22 cellular contexts compared by ENCODE assay signal in genomic region chr10:93548376-93549071, GRCh38. TPM values are rescaled to one million over a fixed set of nuclear protein-coding genes. Genes with fewer than 3 reads are reported as not detected.
A peak's percentile ranks its signal among the peaks of the same experiment; 100 is the strongest.
DNase-seq lines count a peak whose midpoint lies in the region; TF ChIP-seq lines count a peak whose summit lies in the region.
"Had no signal": no experiment of that assay in that cellular context is flagged by ENCODE, and none has a peak within 500 bp of the region (broad histone marks: within the 10 kb centered on the region; RNA-seq: fewer than 3 reads in every experiment).

No MANE protein-coding gene starts in this region.

- H3K36me3 ChIP-seq in mesenchymal stem cell (ENCODE audit: control insufficient read depth in 1 of 2, insufficient read depth in 2 of 2, low read depth in 1 of 2, low read length in 2 of 2) = no peaks in the 10 kb centered on the region

- H3K36me3 Mint-ChIP-seq in activated CD4-positive, alpha-beta memory T cell treated with anti-CD3 and anti-CD28 coated beads for 36 hours = no peaks in the 10 kb centered on the region
- H3K36me3 Mint-ChIP-seq: CD4-positive, alpha-beta memory T cell had no signal

- peak overlapping the region; percentile 16 to 66 for H3K18ac ChIP-seq in mesenchymal stem cell (ENCODE audit: low read depth in 1 of 2, low read length in 2 of 2)

- peaks cover 3% of the 10 kb centered on the region for H3K27me3 Mint-ChIP-seq in activated CD4-positive, alpha-beta memory T cell treated with anti-CD3 and anti-CD28 coated beads for 36 hours

- no peak overlapping the region for H3K4me3 Mint-ChIP-seq in activated CD4-positive, alpha-beta memory T cell treated with anti-CD3 and anti-CD28 coated beads for 36 hours
- H3K4me3 Mint-ChIP-seq: activated naive CD8-positive, alpha-beta T cell treated with anti-CD3 and anti-CD28 coated beads, Interleukin-2, amount 50 U/mL, for 24 hours; CD4-positive, alpha-beta memory T cell; central memory CD8-positive, alpha-beta T cell; nephron progenitor cell; T-helper 2 cell treated with Interferon-gamma antibody and Interleukin-4, amounts not matched to agents 5 μg/mL and 100 μg/mL, for 36 hours had no signal

- H4K91ac ChIP-seq in mesenchymal stem cell (ENCODE audit: low read length) = no peak overlapping the region

- H2BK12ac ChIP-seq in mesenchymal stem cell (ENCODE audit: low read length in 2 of 2) = no peak overlapping the region

- intact Hi-C loops in activated CD4-positive, alpha-beta memory T cell treated with anti-CD3 and anti-CD28 coated beads for 36 hours (cut with micrococcal nuclease) = no loop called here

- no peak overlapping the region for H2AFZ ChIP-seq in mesenchymal stem cell (ENCODE audit: low read depth, low read length)

- H3K9me3 ChIP-seq in AG04450 (ENCODE audit: control insufficient read depth, insufficient read depth, low read length) (no peaks in the 10 kb centered on the region), mesenchymal stem cell (ENCODE audit: control insufficient read depth, low read length) (no peaks in the 10 kb centered on the region)

- no peak for TF ChIP-seq CTCF in AG04450 (IDR thresholded peaks at IDR 0.05; ENCODE audit: low read depth, low read length)

- H2BK5ac ChIP-seq in mesenchymal stem cell (ENCODE audit: low read depth, low read length, poor library complexity, severe bottlenecking) = no peak overlapping the region

- H3K4ac ChIP-seq in mesenchymal stem cell (ENCODE audit: low read depth in 1 of 2, low read length in 2 of 2) = no peak overlapping the region

- H3K27ac Mint-ChIP-seq in activated CD4-positive, alpha-beta memory T cell treated with anti-CD3 and anti-CD28 coated beads for 36 hours = no peak overlapping the region
- H3K27ac Mint-ChIP-seq: activated naive CD8-positive, alpha-beta T cell treated with anti-CD3 and anti-CD28 coated beads, Interleukin-2, amount 50 U/mL, for 24 hours; CD4-positive, alpha-beta memory T cell; nephron progenitor cell; T-helper 2 cell treated with Interferon-gamma antibody and Interleukin-4, amounts not matched to agents 5 μg/mL and 100 μg/mL, for 36 hours had no signal

- no peak overlapping the region for H2BK15ac ChIP-seq in mesenchymal stem cell (ENCODE audit: low read depth, poor library complexity, severe bottlenecking)

- no peaks in the 10 kb centered on the region for H3K27me3 ChIP-seq in AG04450 (ENCODE audit: control insufficient read depth, insufficient read depth, low read length)
- peaks cover 0 to 26% of the 10 kb centered on the region in 2 experiments for H3K27me3 ChIP-seq in mesenchymal stem cell (ENCODE audit: control insufficient read depth in 1 of 2, insufficient read depth in 1 of 2, low read length in 2 of 2)

- no peak overlapping the region for H3K4me2 ChIP-seq in mesenchymal stem cell (ENCODE audit: low read length, poor library complexity, severe bottlenecking)

- H3K4me1 ChIP-seq in mesenchymal stem cell (ENCODE audit: control insufficient read depth, insufficient read depth, low read depth, low read length) = peaks cover 4% of the 10 kb centered on the region

- peak overlapping the region in 1 of 2 experiments; percentile 76 for H3K23ac ChIP-seq in mesenchymal stem cell (ENCODE audit: low read length in 2 of 2)

- CTCF ChIA-PET in AG04450 (lab: Charles Lee) = no interaction called here
- CTCF ChIA-PET in activated CD4-positive, alpha-beta memory T cell treated with anti-CD3 and anti-CD28 coated beads for 36 hours (lab: Charles Lee) = no interaction called here

- H3K27ac ChIP-seq in AG04450 (ENCODE audit: low read depth, low read length) (peak overlapping the region; percentile 57), mesenchymal stem cell (ENCODE audit: low read length, poor library complexity, severe bottlenecking) (peak overlapping the region; percentile 62)

- no peak overlapping the region for H2BK120ac ChIP-seq in mesenchymal stem cell (ENCODE audit: low read depth, low read length)

- H4K8ac ChIP-seq in mesenchymal stem cell (ENCODE audit: low read length) = no peak overlapping the region

- H3K4me1 Mint-ChIP-seq in activated CD4-positive, alpha-beta memory T cell treated with anti-CD3 and anti-CD28 coated beads for 36 hours (ENCODE audit: low read depth) = no peaks in the 10 kb centered on the region
- H3K4me1 Mint-ChIP-seq: activated naive CD8-positive, alpha-beta T cell treated with anti-CD3 and anti-CD28 coated beads, Interleukin-2, amount 50 U/mL, for 24 hours; CD4-positive, alpha-beta memory T cell; central memory CD8-positive, alpha-beta T cell had no signal

- no peaks in the 10 kb centered on the region for H3K9me3 Mint-ChIP-seq in activated CD4-positive, alpha-beta memory T cell treated with anti-CD3 and anti-CD28 coated beads for 36 hours
- H3K9me3 Mint-ChIP-seq: activated naive CD8-positive, alpha-beta T cell treated with anti-CD3 and anti-CD28 coated beads, Interleukin-2, amount 50 U/mL, for 24 hours; CD4-positive, alpha-beta memory T cell; central memory CD8-positive, alpha-beta T cell; nephron progenitor cell; T-helper 2 cell treated with Interferon-gamma antibody and Interleukin-4, amounts not matched to agents 5 μg/mL and 100 μg/mL, for 36 hours had no signal

- 45% methylated on average over 5 of the region's 5 CpGs for WGBS in mesenchymal stem cell

- no peak overlapping the region for H3K9ac ChIP-seq in mesenchymal stem cell (ENCODE audit: low read length)

- no peaks in the 10 kb centered on the region for H3K79me1 ChIP-seq in mesenchymal stem cell (replicated peaks; ENCODE audit: low read length, poor library complexity, severe bottlenecking)

- POLR2A ChIA-PET in AG04450 (lab: Yijun Ruan, JAX) = no interaction called here
- POLR2A ChIA-PET in activated CD4-positive, alpha-beta memory T cell treated with anti-CD3 and anti-CD28 coated beads for 36 hours (lab: Charles Lee) = no interaction called here

- DNase-seq in AG04450 (ENCODE audit: low read depth, low spot score) = no peak
- DNase-seq in NCI-H226 = peak; percentile 9
- peak; percentile 29 for DNase-seq in dedifferentiated amniotic fluid mesenchymal stem cell (ENCODE audit: extremely low spot score)
- DNase-seq in mesenchymal stem cell = peak; percentile 52
- no peak for DNase-seq in NCI-H1436 (lab: John Stamatoyannopoulos, UW)
- DNase-seq in activated CD4-positive, alpha-beta memory T cell treated with anti-CD3 and anti-CD28 coated beads for 36 hours = no peak
- no peak for DNase-seq in NCI-H1048 (lab: John Stamatoyannopoulos, UW)
- DNase-seq in H4 (ENCODE audit: low spot score) = no peak
- DNase-seq: activated CD4-positive, CD25-positive, alpha-beta regulatory T cell; activated CD8-positive, alpha-beta memory T cell treated with anti-CD3 and anti-CD28 coated beads for 24 hours; activated naive CD8-positive, alpha-beta T cell treated with anti-CD3 and anti-CD28 coated beads, Interleukin-2, amount 50 U/mL, for 24 hours; CD4-positive, alpha-beta memory T cell; MM.1S; NCI-H2081; NCI-H524; nephron progenitor cell; SHP77 treated with DMSO at 0.1 percent for 48 hours; stimulated activated CD4-positive, alpha-beta T cell treated with anti-CD3 and anti-CD28 coated beads, Interleukin-15, amount 100 ng/mL, for 24 hours; stimulated activated naive CD4-positive, alpha-beta T cell had no signal

- H3K4me3 ChIP-seq in AG04450 (ENCODE audit: low read depth, low read length) (no peak overlapping the region), mesenchymal stem cell (ENCODE audit: insufficient read depth in 1 of 2, low read depth in 1 of 2, low read length in 2 of 2) (no peak overlapping the region)

- H2AK5ac ChIP-seq in mesenchymal stem cell (ENCODE audit: low read length, severe bottlenecking) = no peak overlapping the region

- H3K14ac ChIP-seq in mesenchymal stem cell (ENCODE audit: low read length in 2 of 2) = no peak overlapping the region

RNA-seq across cellular contexts. Expression of gene FFAR4, which starts 17.9 kb away (rescaled TPM):
- polyA plus RNA-seq in AG04450 (2011; rRNA removed) = not detected in 2 replicates
- not detected in 2 replicates for polyA minus RNA-seq in AG04450 (2011; rRNA and poly(A)+ RNA removed)
- not detected for polyA plus RNA-seq in mesenchymal stem cell (2013, experiment 1 of 2)
- not detected for polyA plus RNA-seq in mesenchymal stem cell (2013, experiment 2 of 2)
- total RNA-seq in activated CD4-positive, alpha-beta memory T cell treated with anti-CD3 and anti-CD28 coated beads for 36 hours = not detected
- total RNA-seq in H4 (2014; rRNA removed; shearing (Covaris generic)) = not detected in 2 replicates
- total RNA-seq: CD4-positive, alpha-beta memory T cell; HepG2 had no signal
- polyA plus RNA-seq: CD4-positive, alpha-beta memory T cell had no signal

RNA-seq across cellular contexts. Expression of gene CEP55, which starts 52.1 kb away (rescaled TPM):
- polyA plus RNA-seq in AG04450 (2011; rRNA removed) = 10.0 and 16.3 TPM in 2 replicates
- polyA minus RNA-seq in AG04450 (2011; rRNA and poly(A)+ RNA removed) = 2.4 and 5.7 TPM in 2 replicates
- polyA plus RNA-seq in mesenchymal stem cell (2013, experiment 1 of 2) = 8.3 TPM
- polyA plus RNA-seq in mesenchymal stem cell (2013, experiment 2 of 2) = 8.3 TPM
- total RNA-seq in activated CD4-positive, alpha-beta memory T cell treated with anti-CD3 and anti-CD28 coated beads for 36 hours = 10 to 100 TPM; 88.0 to 91.3 TPM
- total RNA-seq in H4 (2014; rRNA removed; shearing (Covaris generic)) = 62.2 and 69.9 TPM in 2 replicates

RNA-seq across cellular contexts. Expression of gene RBP4, which starts 52.5 kb away (rescaled TPM):
- not detected in 2 replicates for polyA plus RNA-seq in AG04450 (2011; rRNA removed)
- polyA minus RNA-seq in AG04450 (2011; rRNA and poly(A)+ RNA removed) = not detected in 2 replicates
- 0.17 TPM for polyA plus RNA-seq in mesenchymal stem cell (2013, experiment 1 of 2)
- polyA plus RNA-seq in mesenchymal stem cell (2013, experiment 2 of 2) = 0.21 TPM
- not detected for total RNA-seq in activated CD4-positive, alpha-beta memory T cell treated with anti-CD3 and anti-CD28 coated beads for 36 hours
- total RNA-seq in H4 (2014; rRNA removed; shearing (Covaris generic)) = 0.56 TPM in 1 of 2 replicates, not detected in the other
- total RNA-seq: CD4-positive, alpha-beta memory T cell had no signal
- polyA plus RNA-seq: CD4-positive, alpha-beta memory T cell had no signal

Comparison
In these comparisons a context has a peak if more than half of its experiments do, and no peak if none do; other contexts are left out.
1. DNase-seq: peak in NCI-H226 (single experiment), dedifferentiated amniotic fluid mesenchymal stem cell (single experiment) and mesenchymal stem cell (single experiment); none in AG04450 (single experiment), NCI-H1436 (single experiment), activated CD4-positive, alpha-beta memory T cell treated with anti-CD3 and anti-CD28 coated beads for 36 hours (single experiment), NCI-H1048 (single experiment) and H4 (single experiment).